In the genomic region with DNA sequence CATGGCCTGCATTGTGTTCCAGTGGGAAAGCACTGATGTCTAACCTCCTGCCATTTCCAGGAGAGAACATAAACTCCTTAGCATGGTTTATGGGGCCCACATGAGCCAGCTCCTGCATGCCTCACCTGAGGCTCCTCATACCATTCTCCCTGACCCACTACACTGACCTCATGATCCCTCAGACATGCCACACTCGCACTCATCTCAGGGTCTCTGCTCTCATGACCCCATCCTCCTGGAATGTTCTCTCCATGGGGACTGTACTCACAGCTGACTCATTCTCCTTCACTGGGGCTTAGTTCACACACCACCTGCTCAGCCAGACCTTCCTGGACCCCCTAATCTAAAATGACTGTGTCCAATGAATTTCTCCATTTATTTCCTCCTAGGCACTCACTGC, we compare ENCODE assay signal across 20 cellular contexts. TPM values are rescaled to one million over a fixed set of nuclear protein-coding genes. Genes with fewer than 3 reads are reported as not detected.
DNase-seq lines count a peak whose midpoint lies in the region; TF ChIP-seq lines count a peak whose summit lies in the region.
"Had no signal": no experiment of that assay in that cellular context is flagged by ENCODE, and none has a peak within 500 bp of the region (broad histone marks: within the 10 kb centered on the region; RNA-seq: fewer than 3 reads in every experiment).

No MANE protein-coding gene starts in this region.

- H3K4me1 ChIP-seq in SJCRH30: peaks cover 55% of the 10 kb centered on the region

- no peak for TF ChIP-seq POLR2A in erythroblast (IDR thresholded peaks at IDR 0.05; ENCODE audit: low read length)

- no peaks in the 10 kb centered on the region for H3K36me3 ChIP-seq in SJCRH30
- H3K36me3 ChIP-seq: cardiac muscle cell had no signal

- no peaks in the 10 kb centered on the region for H3K27me3 ChIP-seq in SJCRH30
- H3K27me3 ChIP-seq: cardiac muscle cell had no signal

- in situ Hi-C loops in G401 (cut with HindIII; ENCODE audit: low sequenced_read_pairs): no loop called here

- TF ChIP-seq CTCF in retinal pigment epithelial cell (conservative IDR thresholded peaks at IDR 0.05; ENCODE audit: low read depth, low read length): no peak

- peak overlapping the region; percentile 98 for H3K27ac ChIP-seq in SJCRH30
- H3K27ac ChIP-seq: 22Rv1, cardiac muscle cell had no signal

- H3K4me3 ChIP-seq in SJCRH30 (no peak overlapping the region), retinal pigment epithelial cell (ENCODE audit: low read length) (no peak overlapping the region)
- H3K4me3 ChIP-seq: cardiac muscle cell had no signal

- peaks cover 9% of the 10 kb centered on the region; the same call in 1 of the 2 replicates for H3K9me3 ChIP-seq in SJCRH30 (replicated peaks)

- peak; percentile 3 for DNase-seq in DMS53 (lab: John Stamatoyannopoulos, UW)
- DNase-seq in DMS53 treated with DMSO at 0.1 percent for 48 hours (lab: John Stamatoyannopoulos, UW; ENCODE audit: unreplicated experiment): no peak
- peak; percentile 83 to 85 for DNase-seq in SJCRH30
- peak; percentile 94 for DNase-seq in glomerular visceral epithelial cell (ENCODE audit: extremely low spot score)
- DNase-seq in retinal pigment epithelial cell (ENCODE audit: low read depth): peak; percentile 61
- no peak for DNase-seq in G401 (ENCODE audit: low spot score)
- DNase-seq in NCI-H1930 (lab: John Stamatoyannopoulos, UW): no peak
- DNase-seq in erythroblast (lab: John Stamatoyannopoulos, UW): no peak
- DNase-seq: activated CD4-positive, alpha-beta T cell treated with anti-CD3 and anti-CD28 coated beads for 1 hour; activated naive CD4-positive, alpha-beta T cell treated with anti-CD3 and anti-CD28 coated beads, Interleukin-2, amount 10 ng/mL, durations not matched to agents 7 days and 5 days; effector CD8-positive, alpha-beta T cell; glutamatergic neuron; left cardiac atrium; NCI-H187; NCI-H510A treated with DMSO at 0.1 percent for 48 hours; posterior cingulate gyrus; RPMI8226; stimulated activated CD4-positive, alpha-beta T cell treated with anti-CD3 and anti-CD28 coated beads, Interleukin-15, amount 100 ng/mL, for 24 hours had no signal

RNA-seq across cellular contexts. Expression of a gene that starts 4.0 kb away (rescaled TPM):
- 59.6 and 69.8 TPM in 2 replicates for total RNA-seq in SJCRH30 (2014; rRNA removed; shearing (Covaris generic))
- 11.3 and 26.1 TPM in 2 replicates for total RNA-seq in G401 (2014; rRNA removed; shearing (Covaris generic))

Comparison
In these comparisons a context has a peak if more than half of its experiments do, and no peak if none do; other contexts are left out.
1. DNase-seq: peak in DMS53 (single experiment), SJCRH30 (2 of 2), glomerular visceral epithelial cell (single experiment) and retinal pigment epithelial cell (single experiment); none in DMS53 treated with DMSO at 0.1 percent for 48 hours (single experiment), G401 (single experiment), NCI-H1930 (0 of 2) and erythroblast (0 of 2).